ENCODE assay signal across 8 cellular contexts in the genomic region with DNA sequence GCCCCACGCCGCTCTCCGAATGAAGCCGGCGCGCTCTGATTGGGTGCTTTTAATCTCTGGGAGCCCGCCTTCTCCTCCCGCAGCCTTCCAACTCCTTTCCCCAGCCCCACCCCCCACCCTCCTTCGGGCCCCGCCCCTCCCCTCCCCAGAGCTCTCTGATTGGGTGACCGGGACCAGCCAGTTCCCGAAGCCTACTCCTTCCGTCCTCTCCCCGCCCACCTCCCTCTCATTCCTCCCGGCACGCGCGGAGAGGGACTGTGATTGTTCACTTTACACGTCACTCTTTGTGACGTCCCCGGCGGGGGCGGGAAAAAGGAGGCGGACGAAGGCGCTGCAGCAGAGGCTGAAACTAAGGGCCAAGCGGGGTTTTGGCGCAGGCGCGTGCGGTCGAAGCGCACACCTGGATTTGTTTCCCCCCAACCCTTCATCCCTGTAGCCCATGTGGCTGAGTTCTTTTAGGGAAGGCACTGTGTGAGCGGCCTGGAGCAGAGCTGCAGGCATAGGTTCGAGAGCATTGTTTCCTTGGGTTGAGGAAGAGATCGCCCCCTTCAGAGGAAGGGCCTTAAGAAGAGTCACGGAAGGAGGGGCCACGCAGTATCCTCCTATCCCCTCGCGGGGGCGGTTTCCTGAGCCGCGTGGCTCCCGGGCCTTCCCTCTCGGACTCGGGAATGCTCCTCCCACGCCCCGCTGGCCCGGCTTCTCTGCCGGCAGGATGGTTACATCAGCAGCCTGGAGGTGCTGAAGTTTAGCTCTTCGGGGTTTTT. TPM values are rescaled to one million over a fixed set of nuclear protein-coding genes. Genes with fewer than 3 reads are reported as not detected.
A peak's percentile ranks its signal among the peaks of the same experiment; 100 is the strongest.
DNase-seq lines count a peak whose midpoint lies in the region; ATAC-seq and TF ChIP-seq lines count a peak whose summit lies in the region.

A gene (minus strand): TSS at position 21 of the 764 bp plus-strand sequence. CDS start 361 bp downstream, outside the sequence.

- H3K4me3 ChIP-seq in GM12865 (ENCODE audit: low read depth, low read length) (peak within 1 kb of the TSS; percentile 93), testis (peak within 1 kb of the TSS; percentile 84 to 90)

- peaks cover 2% of the 10 kb centered on the region for H3K36me3 Mint-ChIP-seq in activated naive CD8-positive, alpha-beta T cell

- ATAC-seq in HG02642 (IDR thresholded peaks at IDR 0.05; ENCODE audit: poor library complexity, unreplicated experiment) = peak; percentile 82
- peak; percentile 95 for ATAC-seq in omental fat pad (ENCODE audit: low FRiP score)

- TF ChIP-seq POLR2A in testis (IDR thresholded peaks at IDR 0.05) = peak; percentile 54

- WGBS in testis, 2 donors = 1% methylated on average over 28 to 51 of the region's 51 CpGs

- H3K4me1 ChIP-seq in testis = peaks cover 22% of the 10 kb centered on the region

- peak within 1 kb of the TSS; percentile 93 for H3K4me3 Mint-ChIP-seq in activated naive CD8-positive, alpha-beta T cell

- H3K27me3 ChIP-seq in testis = no peaks in the 10 kb centered on the region

- peak within 1 kb of the TSS; percentile 98 to 99 for H3K27ac ChIP-seq in testis

- H3K9me3 ChIP-seq in testis = no peaks in the 10 kb centered on the region

- peaks cover 26% of the 10 kb centered on the region for H3K4me1 Mint-ChIP-seq in activated naive CD8-positive, alpha-beta T cell (ENCODE audit: low read depth)

- H3K9me3 Mint-ChIP-seq in activated naive CD8-positive, alpha-beta T cell (ENCODE audit: low read depth) = no peaks in the 10 kb centered on the region

- peak; percentile 99 for DNase-seq in GM12865 (ENCODE audit: low read depth)
- peak; percentile 100 for DNase-seq in NCI-H1105 (lab: John Stamatoyannopoulos, UW)
- DNase-seq in SKM-1 treated with dmso at 0.1 percent for 144 hours (lab: John Stamatoyannopoulos, UW; ENCODE audit: unreplicated experiment) = peak; percentile 97
- DNase-seq in glomerular visceral epithelial cell (ENCODE audit: extremely low spot score) = peak; percentile 99
- DNase-seq in omental fat pad (ENCODE audit: low spot score) = peak; percentile 98
- DNase-seq in testis = peak; percentile 99

- H3K27ac Mint-ChIP-seq in activated naive CD8-positive, alpha-beta T cell = peak within 1 kb of the TSS; percentile 98

- peak; percentile 22 for TF ChIP-seq CTCF in GM12865 (IDR thresholded peaks at IDR 0.05; ENCODE audit: insufficient read depth, low read depth, low read length, missing control alignments)
- TF ChIP-seq CTCF in omental fat pad (IDR thresholded peaks at IDR 0.05) = no peak
- peak in 1 of 3 experiments; percentile 18 for TF ChIP-seq CTCF in testis (IDR thresholded peaks at IDR 0.05)

- H3K36me3 ChIP-seq in testis (ENCODE audit: low read depth, missing control alignments) = no peaks in the 10 kb centered on the region

- H3K27me3 Mint-ChIP-seq in activated naive CD8-positive, alpha-beta T cell = no peaks in the 10 kb centered on the region

- intact Hi-C loops in testis (cut with DNase I; ENCODE audit: low total_unique reads) = no loop called here

RNA-seq across cellular contexts. Expression of the gene that starts here (rescaled TPM):
- total RNA-seq in omental fat pad = 10 to 100 TPM; 21.1 to 46.5 (median 29.3) TPM
- total RNA-seq in testis = 100 to 1,000 TPM in 1 of 2 donors, 10 to 100 TPM in 1; 97.2 to 161 TPM
- polyA plus RNA-seq in testis (ENCODE audit: insufficient read depth, low read depth, low replicate concordance) = 254 TPM

Comparison
In these comparisons a context has a peak if more than half of its experiments do, and no peak if none do; other contexts are left out.
1. Peak in every context shown above with its lines: DNase-seq, ATAC-seq, H3K4me3 ChIP-seq and H3K27ac ChIP-seq.